8 cellular contexts compared by ENCODE assay signal in the genomic region with DNA sequence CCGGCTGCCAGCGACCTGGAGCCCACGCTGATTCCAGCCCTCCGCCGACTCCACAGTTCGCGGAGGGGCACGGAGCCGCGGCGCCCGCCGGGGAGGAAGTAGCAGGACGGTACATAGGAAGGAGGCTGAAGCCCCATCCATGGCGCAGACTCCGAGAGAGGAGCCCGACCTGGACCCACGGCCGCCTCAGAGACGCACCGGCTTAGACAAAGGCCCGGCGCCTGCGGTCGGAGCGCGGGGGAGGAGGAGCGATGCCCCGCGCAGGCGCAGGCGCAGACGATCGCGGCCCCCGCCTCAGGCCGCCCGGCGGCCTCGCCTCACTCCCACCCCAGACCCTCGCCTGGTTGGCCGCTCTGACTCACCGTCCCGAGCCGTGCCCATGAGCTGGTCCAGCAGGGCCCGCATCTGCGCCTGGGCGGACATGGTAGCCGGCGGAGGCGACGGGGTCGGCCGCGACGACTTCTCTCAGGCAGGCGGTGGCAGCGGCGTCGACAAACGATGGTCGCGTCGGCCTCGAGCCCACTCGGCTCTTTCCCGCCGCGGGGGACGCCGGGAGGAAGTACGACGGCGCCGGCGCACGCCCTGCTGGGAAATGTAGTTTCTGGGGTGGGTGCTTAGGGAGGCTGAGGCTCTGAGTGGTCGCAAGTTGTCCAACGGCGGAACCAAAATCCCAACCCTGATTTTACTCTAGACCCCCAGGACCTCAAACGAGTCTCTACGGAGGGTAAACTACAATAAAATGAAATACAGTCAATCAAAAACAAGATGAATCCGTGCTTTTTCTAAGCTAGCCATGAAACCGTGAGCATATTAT. TPM values are rescaled to one million over a fixed set of nuclear protein-coding genes. Genes with fewer than 3 reads are reported as not detected.
DNase-seq lines count a peak whose midpoint lies in the region; ATAC-seq, FAIRE-seq and TF ChIP-seq lines count a peak whose summit lies in the region.

A gene with protein sequence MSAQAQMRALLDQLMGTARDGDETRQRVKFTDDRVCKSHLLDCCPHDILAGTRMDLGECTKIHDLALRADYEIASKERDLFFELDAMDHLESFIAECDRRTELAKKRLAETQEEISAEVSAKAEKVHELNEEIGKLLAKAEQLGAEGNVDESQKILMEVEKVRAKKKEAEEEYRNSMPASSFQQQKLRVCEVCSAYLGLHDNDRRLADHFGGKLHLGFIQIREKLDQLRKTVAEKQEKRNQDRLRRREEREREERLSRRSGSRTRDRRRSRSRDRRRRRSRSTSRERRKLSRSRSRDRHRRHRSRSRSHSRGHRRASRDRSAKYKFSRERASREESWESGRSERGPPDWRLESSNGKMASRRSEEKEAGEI (minus strand): TSS at position 533 of the 814 bp plus-strand sequence. CDS start 110 bp downstream, at position 423.

- TF ChIP-seq CTCF in left ventricle myocardium inferior (IDR thresholded peaks at IDR 0.05; ENCODE audit: borderline replicate concordance) (no peak), prostate gland (IDR thresholded peaks at IDR 0.05) (no peak)

- peak within 1 kb of the TSS; percentile 89 for H3K27ac Mint-ChIP-seq in T-helper 17 cell

- peaks cover 16% of the 10 kb centered on the region for H3K4me1 Mint-ChIP-seq in T-helper 17 cell

- no peaks in the 10 kb centered on the region for H3K9me3 ChIP-seq in T-helper 17 cell (ENCODE audit: control insufficient read depth, low read length, poor library complexity, severe bottlenecking)
- no peaks in the 10 kb centered on the region for H3K9me3 ChIP-seq in left ventricle myocardium inferior (replicated peaks)
- no peaks in the 10 kb centered on the region for H3K9me3 ChIP-seq in prostate gland

- DNase-seq in GM12892 (ENCODE audit: insufficient read length), result peak; percentile 91
- DNase-seq in NCI-H146 treated with DMSO at 0.1 percent for 48 hours (lab: John Stamatoyannopoulos, UW; ENCODE audit: unreplicated experiment), result peak; percentile 82
- DNase-seq in T-helper 17 cell, result peak; percentile 75 to 80 (median 77)
- peak; percentile 22 to 93 (median 82) for DNase-seq in amygdala (lab: John Stamatoyannopoulos, UW)
- peak; percentile 90 for DNase-seq in left ventricle myocardium inferior
- peak; percentile 84 for DNase-seq in prostate gland (ENCODE audit: low spot score)
- peak; percentile 85 for DNase-seq in ureter (ENCODE audit: low spot score)

- H3K4me1 ChIP-seq in left ventricle myocardium inferior, result peaks cover 34% of the 10 kb centered on the region
- peaks cover 5% of the 10 kb centered on the region for H3K4me1 ChIP-seq in prostate gland (replicated peaks)

- peak; percentile 98 for FAIRE-seq in GM12892 (lab: Jason Lieb, UNC)

- H3K4me3 Mint-ChIP-seq in T-helper 17 cell, result peak within 1 kb of the TSS; percentile 90

- WGBS in prostate gland, result 2% methylated on average over 39 of the region's 84 CpGs

- H3K4me3 ChIP-seq in left ventricle myocardium inferior (peak within 1 kb of the TSS; percentile 92), prostate gland (peak within 1 kb of the TSS; percentile 74 to 90)

- H3K36me3 ChIP-seq in left ventricle myocardium inferior (peaks cover 31% of the 10 kb centered on the region), prostate gland (no peaks in the 10 kb centered on the region)

- intact Hi-C loops in left ventricle myocardium inferior (cut with micrococcal nuclease), result loop anchor here (10.0 kb wide), 1 partner anchor 126 kb away; a partner anchor contains a TSS
- intact Hi-C loops in prostate gland (cut with DNase I), result loop anchor here (5.0 kb wide), 1 partner anchor 123 kb away; a partner anchor contains a TSS

- peak within 1 kb of the TSS; percentile 99 for H3K27ac ChIP-seq in left ventricle myocardium inferior (replicated peaks)
- peak within 1 kb of the TSS; percentile 96 to 99 for H3K27ac ChIP-seq in prostate gland

- ATAC-seq in HG02852 (IDR thresholded peaks at IDR 0.05; ENCODE audit: unreplicated experiment), result peak; percentile 85
- peak; percentile 92 for ATAC-seq in T-helper 17 cell

- H3K27me3 ChIP-seq in left ventricle myocardium inferior (ENCODE audit: low read depth) (no peaks in the 10 kb centered on the region), prostate gland (replicated peaks; ENCODE audit: insufficient read depth) (no peaks in the 10 kb centered on the region)

- peak; percentile 98 for TF ChIP-seq POLR2A in GM12892 (IDR thresholded peaks at IDR 0.05; ENCODE audit: low read depth, low read length)
- peak; percentile 98 for TF ChIP-seq POLR2A in prostate gland (IDR thresholded peaks at IDR 0.05)

- no peaks in the 10 kb centered on the region for H3K36me3 Mint-ChIP-seq in T-helper 17 cell (ENCODE audit: low read depth)

- H3K27me3 Mint-ChIP-seq in T-helper 17 cell, result no peaks in the 10 kb centered on the region

RNA-seq across cellular contexts. Expression of the gene that starts here (rescaled TPM):
- 44.1 TPM for polyA plus RNA-seq in GM12892 (2012; ENCODE audit: missing spikeins)
- total RNA-seq in T-helper 17 cell (100 to 1,000 TPM; 137 to 142 TPM), left ventricle myocardium inferior (23.3 TPM), prostate gland (100 to 1,000 TPM in 1 of 2 donors, 10 to 100 TPM in 1; 55.1 to 108 TPM), ureter (85.3 TPM)

Comparison
In these comparisons a context has a peak if more than half of its experiments do, and no peak if none do; other contexts are left out.
1. Peak in every context shown above with its lines: DNase-seq, ATAC-seq, H3K4me3 ChIP-seq and H3K27ac ChIP-seq.